In the genomic region with DNA sequence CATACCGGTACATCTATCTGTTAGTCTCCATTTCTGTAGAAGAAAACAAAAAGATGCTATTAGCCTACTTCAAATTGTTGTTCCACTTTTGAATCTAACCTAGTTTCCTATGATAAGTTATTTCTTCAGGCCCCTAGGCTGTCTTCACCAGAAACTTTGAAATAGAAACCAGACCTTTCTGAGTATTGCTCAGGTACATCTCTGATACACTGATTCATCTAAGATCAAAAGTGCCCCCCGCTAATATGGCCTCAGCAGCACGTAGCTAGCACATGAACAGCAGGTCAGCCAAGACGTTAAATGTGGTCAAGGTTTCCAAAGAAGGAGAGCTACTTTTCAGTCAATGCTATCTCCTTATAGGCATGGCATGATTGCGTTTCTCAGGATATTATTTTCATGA, we compare ENCODE assay signal across 1 cellular context.
TF ChIP-seq lines count a peak whose summit lies in the region.

No MANE protein-coding gene starts in this region.

TF ChIP-seq in GM23338, 12 proteins besides CTCF, POLR2A, EP300 and RAD21:
- no peak for TF ChIP-seq POLR2AphosphoS5 (IDR thresholded peaks at IDR 0.05; ENCODE audit: low read depth)
- TF ChIP-seq ETS1 (IDR thresholded peaks at IDR 0.05) = no peak
- TF ChIP-seq STAT1 (IDR thresholded peaks at IDR 0.05; ENCODE audit: unreplicated experiment) = no peak
- no peak for TF ChIP-seq ZNF462 (CRISPR knock-in tag; IDR thresholded peaks at IDR 0.05)
